In the genomic region with DNA sequence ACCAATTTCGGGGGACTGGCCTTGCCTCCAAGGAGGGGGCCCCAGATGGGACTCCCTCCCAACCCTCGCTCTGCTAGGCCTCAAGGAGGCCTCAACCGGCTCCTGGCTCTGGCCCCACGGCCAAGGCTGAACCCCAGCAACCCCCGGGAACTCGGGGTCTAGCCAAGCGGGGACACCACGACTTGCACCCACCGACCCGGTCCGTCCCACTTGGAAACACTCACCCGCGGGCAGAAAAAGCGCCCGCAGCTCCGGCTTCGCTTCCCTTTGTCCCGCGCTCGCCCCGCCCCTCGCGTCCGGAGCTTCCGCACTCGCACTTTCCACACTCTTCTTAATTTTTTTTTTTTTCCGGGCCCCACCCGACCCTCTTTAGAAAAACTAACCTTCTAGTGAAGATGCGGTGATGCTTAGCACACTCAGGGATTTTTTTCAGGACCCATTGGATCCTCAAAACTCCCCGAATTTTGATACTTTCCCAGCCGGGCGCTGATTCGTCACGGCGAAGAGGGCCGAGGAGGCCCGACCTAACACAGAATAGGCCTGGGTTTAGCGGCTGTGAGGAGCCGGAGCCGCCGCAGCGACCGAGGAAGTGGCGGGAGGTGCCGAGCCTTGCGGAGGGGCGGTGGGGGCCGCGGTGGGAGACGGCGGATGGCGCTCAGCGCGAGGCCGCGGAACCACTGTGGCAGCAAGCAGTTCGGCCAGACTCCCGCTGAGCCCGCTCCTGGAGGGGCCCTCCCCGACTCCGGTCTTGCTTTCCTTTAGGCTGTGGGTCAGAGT, we compare ENCODE assay signal across 8 cellular contexts. TPM values are rescaled to one million over a fixed set of nuclear protein-coding genes. Genes with fewer than 3 reads are reported as not detected.
A peak's percentile ranks its signal among the peaks of the same experiment; 100 is the strongest.
DNase-seq lines count a peak whose midpoint lies in the region; ATAC-seq and TF ChIP-seq lines count a peak whose summit lies in the region.

A gene (minus strand): TSS at position 270 of the 777 bp plus-strand sequence. CDS start 2,016 bp downstream, outside the sequence.

- peaks cover 33% of the 10 kb centered on the region for H3K36me3 Mint-ChIP-seq in CD8-positive, alpha-beta T cell
- peaks cover 23% of the 10 kb centered on the region for H3K36me3 Mint-ChIP-seq in activated T-helper 1 cell treated with anti-CD3 and anti-CD28 coated beads, Interleukin-12 subunit alpha, Interleukin-12 subunit beta, Interleukin-2, Interleukin-4 antibody, amounts not matched to agents 30 ng/mL and 10 ng/mL and 1 ng/mL, durations not matched to agents 14 hours and 24 hours and 36 hours (ENCODE audit: low read depth)
- peaks cover 8 to 9% of the 10 kb centered on the region in 2 donors for H3K36me3 Mint-ChIP-seq in naive B cell

- H3K27me3 Mint-ChIP-seq in CD8-positive, alpha-beta T cell (ENCODE audit: low read depth): no peaks in the 10 kb centered on the region
- H3K27me3 Mint-ChIP-seq in activated T-helper 1 cell treated with anti-CD3 and anti-CD28 coated beads, Interleukin-12 subunit alpha, Interleukin-12 subunit beta, Interleukin-2, Interleukin-4 antibody, amounts not matched to agents 30 ng/mL and 10 ng/mL and 1 ng/mL, durations not matched to agents 14 hours and 24 hours and 36 hours (ENCODE audit: insufficient read depth): peaks cover 2% of the 10 kb centered on the region
- H3K27me3 Mint-ChIP-seq in naive B cell: no peaks in the 10 kb centered on the region

- no peak for TF ChIP-seq CTCF in CD8-positive, alpha-beta T cell (IDR thresholded peaks at IDR 0.05)

- H3K9me3 Mint-ChIP-seq in CD8-positive, alpha-beta T cell: no peaks in the 10 kb centered on the region
- no peaks in the 10 kb centered on the region for H3K9me3 Mint-ChIP-seq in activated T-helper 1 cell treated with anti-CD3 and anti-CD28 coated beads, Interleukin-12 subunit alpha, Interleukin-12 subunit beta, Interleukin-2, Interleukin-4 antibody, amounts not matched to agents 30 ng/mL and 10 ng/mL and 1 ng/mL, durations not matched to agents 14 hours and 24 hours and 36 hours
- H3K9me3 Mint-ChIP-seq in naive B cell: no peaks in the 10 kb centered on the region

- H3K27ac Mint-ChIP-seq in CD8-positive, alpha-beta T cell: peak within 1 kb of the TSS; percentile 99
- peak within 1 kb of the TSS; percentile 95 for H3K27ac Mint-ChIP-seq in activated T-helper 1 cell treated with anti-CD3 and anti-CD28 coated beads, Interleukin-12 subunit alpha, Interleukin-12 subunit beta, Interleukin-2, Interleukin-4 antibody, amounts not matched to agents 30 ng/mL and 10 ng/mL and 1 ng/mL, durations not matched to agents 14 hours and 24 hours and 36 hours
- peak within 1 kb of the TSS; percentile 99 to 100 (median 100) for H3K27ac Mint-ChIP-seq in naive B cell

- CTCF ChIA-PET in CD8-positive, alpha-beta T cell (lab: Charles Lee): interaction anchor here (1.1 to 1.7 kb wide), 5 partner anchors 32 to 115 kb away, joined by 3 to 7 read pairs (median 5); no protein-coding TSS in a partner anchor

- intact Hi-C loops in CD8-positive, alpha-beta T cell (cut with DNase I, micrococcal nuclease): loop anchor here (2.0 to 10.0 kb wide), 2 partner anchors 171 to 1017 kb away; no protein-coding TSS in a partner anchor
- intact Hi-C loops in activated T-helper 1 cell treated with anti-CD3 and anti-CD28 coated beads, Interleukin-12 subunit alpha, Interleukin-12 subunit beta, Interleukin-2, Interleukin-4 antibody, amounts not matched to agents 30 ng/mL and 10 ng/mL and 1 ng/mL, durations not matched to agents 14 hours and 24 hours and 36 hours (cut with micrococcal nuclease): loop anchor here (1.0 to 2.0 kb wide), 3 partner anchors 17 to 171 kb away; no protein-coding TSS in a partner anchor

- peak within 1 kb of the TSS; percentile 85 for H3K4me3 ChIP-seq in CD8-positive, alpha-beta T cell (ENCODE audit: low read depth, low read length)

- ATAC-seq in CD8-positive, alpha-beta T cell: peak; percentile 66
- ATAC-seq in GM21381 (IDR thresholded peaks at IDR 0.05; ENCODE audit: unreplicated experiment): peak; percentile 74
- ATAC-seq in naive B cell (ENCODE audit: low read depth in 2 of 2): peak; percentile 83 to 84

- peaks cover 41% of the 10 kb centered on the region for H3K4me1 Mint-ChIP-seq in CD8-positive, alpha-beta T cell (ENCODE audit: low read depth)
- H3K4me1 Mint-ChIP-seq in activated T-helper 1 cell treated with anti-CD3 and anti-CD28 coated beads, Interleukin-12 subunit alpha, Interleukin-12 subunit beta, Interleukin-2, Interleukin-4 antibody, amounts not matched to agents 30 ng/mL and 10 ng/mL and 1 ng/mL, durations not matched to agents 14 hours and 24 hours and 36 hours (ENCODE audit: low read depth): peaks cover 56% of the 10 kb centered on the region
- H3K4me1 Mint-ChIP-seq in naive B cell: peaks cover 16 to 43% (median 42%) of the 10 kb centered on the region in 3 donors

- peak within 1 kb of the TSS; percentile 99 for H3K27ac ChIP-seq in CD8-positive, alpha-beta T cell (ENCODE audit: low read depth, low read length)

- H3K4me1 ChIP-seq in CD8-positive, alpha-beta T cell (ENCODE audit: insufficient read depth, low read length): peaks cover 36% of the 10 kb centered on the region

- DNase-seq in CD8-positive, alpha-beta T cell: peak; percentile 51 to 88 (median 72)
- DNase-seq in HuH-7.5 (ENCODE audit: low spot score): peak; percentile 44
- peak; percentile 61 for DNase-seq in RKO (ENCODE audit: low spot score)
- DNase-seq in activated T-helper 1 cell treated with anti-CD3 and anti-CD28 coated beads, Interleukin-12 subunit alpha, Interleukin-12 subunit beta, Interleukin-2, Interleukin-4 antibody, amounts not matched to agents 30 ng/mL and 10 ng/mL and 1 ng/mL, durations not matched to agents 14 hours and 24 hours and 36 hours (ENCODE audit: low spot score): peak; percentile 62
- peak; percentile 81 for DNase-seq in fibroblast of gingiva (ENCODE audit: low read depth)
- DNase-seq in naive B cell: peak; percentile 79
- DNase-seq in stimulated activated CD8-positive, alpha-beta memory T cell treated with anti-CD3 and anti-CD28 coated beads, Interleukin-7, amount 100 ng/mL, for 48 hours (ENCODE audit: extremely low read depth in 1 of 2, low read depth in 1 of 2): peak; percentile 35 to 53

- peaks cover 22% of the 10 kb centered on the region for H3K36me3 ChIP-seq in CD8-positive, alpha-beta T cell (ENCODE audit: insufficient read depth, low read length)

- POLR2A ChIA-PET in CD8-positive, alpha-beta T cell (lab: Charles Lee): interaction anchor here (0.6 to 2.5 kb wide), 21 partner anchors 12 to 1042 kb away, joined by 3 to 10 read pairs (median 4); no protein-coding TSS in a partner anchor

- H3K27me3 ChIP-seq in CD8-positive, alpha-beta T cell (ENCODE audit: insufficient read depth, low read length): no peaks in the 10 kb centered on the region

- no peaks in the 10 kb centered on the region for H3K9me3 ChIP-seq in CD8-positive, alpha-beta T cell (ENCODE audit: low read length)

- peak within 1 kb of the TSS; percentile 95 for H3K4me3 Mint-ChIP-seq in CD8-positive, alpha-beta T cell
- peak within 1 kb of the TSS; percentile 89 for H3K4me3 Mint-ChIP-seq in activated T-helper 1 cell treated with anti-CD3 and anti-CD28 coated beads, Interleukin-12 subunit alpha, Interleukin-12 subunit beta, Interleukin-2, Interleukin-4 antibody, amounts not matched to agents 30 ng/mL and 10 ng/mL and 1 ng/mL, durations not matched to agents 14 hours and 24 hours and 36 hours
- peak within 1 kb of the TSS; percentile 86 to 100 (median 98) for H3K4me3 Mint-ChIP-seq in naive B cell

RNA-seq across cellular contexts. Expression of the gene that starts here (rescaled TPM):
- 10 to 100 TPM; 64.8 to 74.9 TPM for total RNA-seq in CD8-positive, alpha-beta T cell
- 125 and 132 TPM in 2 replicates for total RNA-seq in activated T-helper 1 cell treated with anti-CD3 and anti-CD28 coated beads, Interleukin-12 subunit alpha, Interleukin-12 subunit beta, Interleukin-2, Interleukin-4 antibody, amounts not matched to agents 30 ng/mL and 10 ng/mL and 1 ng/mL, durations not matched to agents 14 hours and 24 hours and 36 hours
- polyA plus RNA-seq in naive B cell (ENCODE audit: low read depth in 6 of 6): 100 to 1,000 TPM; 211 to 267 (median 255) TPM

Comparison
In these comparisons a context has a peak if more than half of its experiments do, and no peak if none do; other contexts are left out.
1. Peak in every context shown above with its lines: DNase-seq, ATAC-seq, H3K4me3 ChIP-seq and H3K27ac ChIP-seq.